ENCODE assay signal across 8 cellular contexts in genomic region chr6:30781697-30782424, GRCh38. TPM values are rescaled to one million over a fixed set of nuclear protein-coding genes. Genes with fewer than 3 reads are reported as not detected.
DNase-seq lines count a peak whose midpoint lies in the region; ATAC-seq and TF ChIP-seq lines count a peak whose summit lies in the region.

No MANE protein-coding gene starts in this region.

- no peak for TF ChIP-seq CTCF in adrenal gland (IDR thresholded peaks at IDR 0.05)

- H3K36me3 Mint-ChIP-seq in CD4-positive, CD25-positive, alpha-beta regulatory T cell = no peaks in the 10 kb centered on the region

- no peak overlapping the region for H3K4me3 ChIP-seq in CD4-positive, CD25-positive, alpha-beta regulatory T cell (ENCODE audit: low read depth, low read length)
- H3K4me3 ChIP-seq in adrenal gland = no peak overlapping the region

- peak in 1 of 2 donors; percentile 60 for TF ChIP-seq POLR2A in adrenal gland (IDR thresholded peaks at IDR 0.05)

- H3K27me3 ChIP-seq in CD4-positive, CD25-positive, alpha-beta regulatory T cell (ENCODE audit: control insufficient read depth, insufficient read depth, low read length) = no peaks in the 10 kb centered on the region
- no peaks in the 10 kb centered on the region for H3K27me3 ChIP-seq in adrenal gland

- intact Hi-C loops in adrenal gland (cut with DNase I) (loop anchor here in 1 of 2 donors (5.0 kb wide), 1 partner anchor 35 kb away; no protein-coding TSS in a partner anchor), cardiac septum (cut with DNase I) (loop anchor here (2.0 kb wide), 2 partner anchors 29 to 39 kb away; partner anchors contain the start of gene FLOT1), posterior vena cava (cut with DNase I) (loop anchor here in 1 of 2 donors (5.0 kb wide), 1 partner anchor 40 kb away; the partner anchor contains the start of genes FLOT1 and IER3)

- no peaks in the 10 kb centered on the region for H3K9me3 ChIP-seq in CD4-positive, CD25-positive, alpha-beta regulatory T cell (ENCODE audit: control insufficient read depth in 2 of 2, low read length in 2 of 2)
- H3K9me3 ChIP-seq in adrenal gland (replicated peaks in 1 of 3) = no peaks in the 10 kb centered on the region

- H3K27ac ChIP-seq in CD4-positive, CD25-positive, alpha-beta regulatory T cell (ENCODE audit: insufficient read depth, low read length, poor library complexity, severe bottlenecking) = no peak overlapping the region
- peak overlapping the region; percentile 87 to 98 (median 93) for H3K27ac ChIP-seq in adrenal gland

- peak overlapping the region in 2 of 3 donors; percentile 69 to 85 for H3K27ac Mint-ChIP-seq in CD4-positive, CD25-positive, alpha-beta regulatory T cell

- ATAC-seq in CD4-positive, CD25-positive, alpha-beta regulatory T cell (ENCODE audit: low read depth in 2 of 2) = peak; percentile 16 to 40
- no peak for ATAC-seq in GM21381 (IDR thresholded peaks at IDR 0.05; ENCODE audit: unreplicated experiment)

- no peaks in the 10 kb centered on the region for H3K36me3 ChIP-seq in CD4-positive, CD25-positive, alpha-beta regulatory T cell (ENCODE audit: control insufficient read depth, insufficient read depth, low read length)
- H3K36me3 ChIP-seq in adrenal gland (replicated peaks in 1 of 2) = no peaks in the 10 kb centered on the region

- H3K27me3 Mint-ChIP-seq in CD4-positive, CD25-positive, alpha-beta regulatory T cell = no peaks in the 10 kb centered on the region

- H3K4me1 ChIP-seq in CD4-positive, CD25-positive, alpha-beta regulatory T cell (ENCODE audit: control insufficient read depth, insufficient read depth, low read length, poor library complexity, severe bottlenecking) = no peaks in the 10 kb centered on the region
- peaks cover 30 to 55% of the 10 kb centered on the region in 2 donors for H3K4me1 ChIP-seq in adrenal gland (replicated peaks in 1 of 2)

- no peaks in the 10 kb centered on the region for H3K9me3 Mint-ChIP-seq in CD4-positive, CD25-positive, alpha-beta regulatory T cell

- 2 to 4% (median 3%) methylated on average over 13 of the region's 13 CpGs for WGBS in adrenal gland, 4 donors

- no peak for DNase-seq in CD4-positive, CD25-positive, alpha-beta regulatory T cell
- DNase-seq in HT1080 (ENCODE audit: low read depth) (peak; percentile 99), NOMO-1 (lab: John Stamatoyannopoulos, UW; ENCODE audit: unreplicated experiment in 2 of 2) (peak; percentile 61 to 72), adrenal gland (peak; percentile 98 to 99 (median 99)), cardiac septum (ENCODE audit: low spot score) (peak; percentile 96), posterior vena cava (ENCODE audit: low spot score) (peak; percentile 98), GDM1 (lab: John Stamatoyannopoulos, UW) (no peak)

- H3K4me1 Mint-ChIP-seq in CD4-positive, CD25-positive, alpha-beta regulatory T cell = peaks cover 0 to 34% (median 9%) of the 10 kb centered on the region in 4 donors

- no peak overlapping the region for H3K4me3 Mint-ChIP-seq in CD4-positive, CD25-positive, alpha-beta regulatory T cell

RNA-seq across cellular contexts. Expression of gene IER3, which starts 37.5 kb away (rescaled TPM):
- total RNA-seq in CD4-positive, CD25-positive, alpha-beta regulatory T cell = 5.1 TPM
- polyA plus RNA-seq in CD4-positive, CD25-positive, alpha-beta regulatory T cell = 1 to 10 TPM in 3 of 4 donors, under 1 TPM in 1; 0.38 to 2.2 (median 1.4) TPM
- 156 and 195 TPM in 2 replicates for total RNA-seq in HT1080 (2014; rRNA removed; shearing (Covaris generic))
- polyA plus RNA-seq in HT1080 (2015; cell fraction: cytosol; rRNA removed) = 319 and 384 TPM in 2 replicates
- 434 and 449 TPM in 2 replicates for polyA plus RNA-seq in HT1080 (2015; cell fraction: nucleus; rRNA removed)
- 10 to 100 TPM in 7 of 8 donors, 1 to 10 TPM in 1; 4.0 to 66.2 (median 43.1) TPM for total RNA-seq in adrenal gland
- 100 to 1,000 TPM in 1 of 3 donors, 10 to 100 TPM in 2; 10.3 to 136 (median 49.1) TPM for polyA plus RNA-seq in adrenal gland
- total RNA-seq in cardiac septum = 285 TPM
- 10 to 100 TPM; 28.5 to 51.5 TPM for total RNA-seq in posterior vena cava

RNA-seq across cellular contexts. Expression of gene FLOT1, which starts 39.4 kb away (rescaled TPM):
- total RNA-seq in CD4-positive, CD25-positive, alpha-beta regulatory T cell = 25.3 TPM
- polyA plus RNA-seq in CD4-positive, CD25-positive, alpha-beta regulatory T cell = 10 to 100 TPM; 30.5 to 63.2 (median 48.1) TPM
- 67.0 and 73.8 TPM in 2 replicates for total RNA-seq in HT1080 (2014; rRNA removed; shearing (Covaris generic))
- 107 and 120 TPM in 2 replicates for polyA plus RNA-seq in HT1080 (2015; cell fraction: cytosol; rRNA removed)
- polyA plus RNA-seq in HT1080 (2015; cell fraction: nucleus; rRNA removed) = 92.9 and 99.6 TPM in 2 replicates
- total RNA-seq in adrenal gland (100 to 1,000 TPM; 237 to 449 (median 339) TPM), cardiac septum (251 TPM), posterior vena cava (100 to 1,000 TPM; 150 to 167 TPM)
- polyA plus RNA-seq in adrenal gland = 100 to 1,000 TPM; 390 to 599 (median 411) TPM

Comparison
In these comparisons a context has a peak if more than half of its experiments do, and no peak if none do; other contexts are left out.
1. DNase-seq: peak in HT1080 (single experiment), NOMO-1 (2 of 2), adrenal gland (7 of 7), cardiac septum (single experiment) and posterior vena cava (single experiment); none in CD4-positive, CD25-positive, alpha-beta regulatory T cell (0 of 3) and GDM1 (single experiment).